In genomic region chr2:2763998-2764355, GRCh38 we compare ENCODE assay signal across 27 cellular contexts.
DNase-seq lines count a peak whose midpoint lies in the region; ATAC-seq, FAIRE-seq and TF ChIP-seq lines count a peak whose summit lies in the region.
"Had no signal": no experiment of that assay in that cellular context is flagged by ENCODE, and none has a peak within 500 bp of the region (broad histone marks: within the 10 kb centered on the region; RNA-seq: fewer than 3 reads in every experiment).

No MANE protein-coding gene starts in this region.

- no peaks in the 10 kb centered on the region for H3K79me2 ChIP-seq in HepG2 (ENCODE audit: insufficient read depth, low read length)

- TF ChIP-seq CTCF in HepG2 (CRISPR knock-in tag; IDR thresholded peaks at IDR 0.05), result no peak
- no peak for TF ChIP-seq CTCF in right lobe of liver (IDR thresholded peaks at IDR 0.05)
- TF ChIP-seq CTCF in neural crest cell (conservative IDR thresholded peaks at IDR 0.05), result no peak
- TF ChIP-seq CTCF in tibial nerve (IDR thresholded peaks at IDR 0.05), result no peak

- H3K27ac ChIP-seq in HepG2 (ENCODE audit: extremely low read length, insufficient read depth, low read length) (no peak overlapping the region), right lobe of liver (no peak overlapping the region), tibial nerve (no peak overlapping the region)
- H3K27ac ChIP-seq: ovary, right atrium auricular region had no signal

- TF ChIP-seq EP300 in HepG2 (IDR thresholded peaks at IDR 0.05; ENCODE audit: low read depth in 2 of 2, low read length in 2 of 2), result no peak
- TF ChIP-seq EP300 in HepG2 (CRISPR knock-in tag; IDR thresholded peaks at IDR 0.05; ENCODE audit: borderline replicate concordance), result no peak
- TF ChIP-seq EP300 in tibial nerve (IDR thresholded peaks at IDR 0.05), result no peak

- POLR2A ChIA-PET in HepG2 (lab: Yijun Ruan, JAX), result no interaction called here

- H4K20me1 ChIP-seq in HepG2 (ENCODE audit: insufficient read depth, low read length), result no peaks in the 10 kb centered on the region; the same call in 1 of the 2 replicates

- no peak overlapping the region for H3K9ac ChIP-seq in HepG2 (ENCODE audit: insufficient read depth, low read depth, low read length)
- H3K9ac ChIP-seq: SK-N-SH had no signal

- H3K4me2 ChIP-seq in HepG2 (ENCODE audit: low read depth, low read length), result no peak overlapping the region
- H3K4me2 ChIP-seq: SK-N-SH had no signal

- no peak for TF ChIP-seq POLR2A in HepG2 (IDR thresholded peaks at IDR 0.05; ENCODE audit: insufficient read depth in 1 of 2, low read depth in 2 of 2, low read length in 2 of 2)
- TF ChIP-seq POLR2A in right lobe of liver (IDR thresholded peaks at IDR 0.05), result no peak
- no peak for TF ChIP-seq POLR2A in tibial nerve (IDR thresholded peaks at IDR 0.05)

- no peaks in the 10 kb centered on the region for H3K27me3 Mint-ChIP-seq in neural crest cell (ENCODE audit: low read depth)
- H3K27me3 Mint-ChIP-seq: activated CD4-positive, alpha-beta T cell treated with anti-CD3 and anti-CD28 coated beads, Interleukin-2, amount 10 ng/mL, durations not matched to agents 7 days and 5 days; activated naive CD8-positive, alpha-beta T cell; activated T-cell treated with anti-CD3 and anti-CD28 coated beads, Interleukin-2, amount 50 U/mL, for 24 hours; natural killer cell treated with Interleukin-12 subunit alpha and Interleukin-12 subunit beta and Interleukin-15 and Interleukin-18, amount 100 ng/mL, for 72 hours had no signal

- H3K27me3 ChIP-seq in HepG2 (ENCODE audit: control insufficient read depth in 1 of 2, insufficient read depth in 2 of 2, low read length in 2 of 2) (peaks cover 0 to 33% of the 10 kb centered on the region in 2 experiments; a peak in 3 of 5 replicates), right lobe of liver (no peaks in the 10 kb centered on the region), tibial nerve (no peaks in the 10 kb centered on the region)
- H3K27me3 ChIP-seq: BE2C, ovary, right atrium auricular region had no signal

- H3K36me3 Mint-ChIP-seq in neural crest cell (ENCODE audit: low read depth), result no peaks in the 10 kb centered on the region
- H3K36me3 Mint-ChIP-seq: activated naive CD8-positive, alpha-beta T cell; natural killer cell treated with Interleukin-12 subunit alpha and Interleukin-12 subunit beta and Interleukin-15 and Interleukin-18, amount 100 ng/mL, for 72 hours had no signal

- intact Hi-C loops in HepG2 (cut with micrococcal nuclease; ENCODE audit: unreplicated experiment), result no loop called here
- intact Hi-C loops in right lobe of liver (cut with DNase I), result no loop called here

- H3K4me3 Mint-ChIP-seq in neural crest cell, result no peak overlapping the region
- H3K4me3 Mint-ChIP-seq: activated CD4-positive, alpha-beta T cell treated with anti-CD3 and anti-CD28 coated beads, Interleukin-2, amount 10 ng/mL, durations not matched to agents 7 days and 5 days; activated naive CD8-positive, alpha-beta T cell; activated T-cell treated with anti-CD3 and anti-CD28 coated beads, Interleukin-2, amount 50 U/mL, for 24 hours; natural killer cell treated with Interleukin-12 subunit alpha and Interleukin-12 subunit beta and Interleukin-15 and Interleukin-18, amount 100 ng/mL, for 72 hours; WTC11 had no signal

- H3K9me3 ChIP-seq in HepG2 (ENCODE audit: low read length) (no peaks in the 10 kb centered on the region), right lobe of liver (no peaks in the 10 kb centered on the region), tibial nerve (peaks cover 0 to 16% (median 2%) of the 10 kb centered on the region in 4 donors)
- H3K9me3 ChIP-seq: BE2C, ovary, SK-N-SH had no signal

- H3K4me1 Mint-ChIP-seq in neural crest cell, result no peaks in the 10 kb centered on the region
- H3K4me1 Mint-ChIP-seq: activated CD4-positive, alpha-beta T cell treated with anti-CD3 and anti-CD28 coated beads, Interleukin-2, amount 10 ng/mL, durations not matched to agents 7 days and 5 days had no signal

- in situ Hi-C loops in HepG2 (cut with HindIII; ENCODE audit: extremely low pct_ligation_motif_present, low pct_unique_long_range_greater_than_20kb), result no loop called here

- H3K36me3 ChIP-seq in HepG2 (replicated peaks in 1 of 2; ENCODE audit: control insufficient read depth in 1 of 2, insufficient read depth in 2 of 2, low read length in 2 of 2) (no peaks in the 10 kb centered on the region), right lobe of liver (no peaks in the 10 kb centered on the region), tibial nerve (no peaks in the 10 kb centered on the region)
- H3K36me3 ChIP-seq: BE2C, ovary, right atrium auricular region had no signal

- CTCF ChIA-PET in HepG2 (lab: Yijun Ruan, JAX; ENCODE audit: low intra/inter-chr PET ratio, low total read pairs), result no interaction called here

- DNase-seq in HepG2 (ENCODE audit: low spot score) (no peak), right lobe of liver (no peak), cerebellar cortex (ENCODE audit: low spot score) (peak; percentile 55), neural crest cell (ENCODE audit: low read depth, low spot score) (no peak), tibial nerve (ENCODE audit: low spot score in 2 of 2) (no peak)
- DNase-seq: activated CD4-positive, alpha-beta T cell treated with anti-CD3 and anti-CD28 coated beads, Interleukin-2, amount 10 ng/mL, durations not matched to agents 7 days and 5 days; activated effector memory CD4-positive, alpha-beta T cell treated with anti-CD3 and anti-CD28 coated beads, Interleukin-2, amount 50 U/mL, for 16 hours; activated T-cell treated with anti-CD3 and anti-CD28 coated beads, Interleukin-2, amount 50 U/mL, for 24 hours; BE2C; GDM1; hippocampal formation; KBM-7; NCI-H524; stimulated activated CD4-positive, alpha-beta T cell treated with anti-CD3 and anti-CD28 coated beads, Interleukin-4, amount 100 ng/mL, for 1 hour had no signal

- H3K4me1 ChIP-seq in HepG2 (ENCODE audit: insufficient read depth, low read length) (no peaks in the 10 kb centered on the region), right lobe of liver (no peaks in the 10 kb centered on the region), tibial nerve (peaks cover 0 to 12% (median 0%) of the 10 kb centered on the region in 4 donors)
- H3K4me1 ChIP-seq: BE2C, right atrium auricular region had no signal

- H3K27ac Mint-ChIP-seq in neural crest cell (ENCODE audit: unreplicated experiment), result peak overlapping the region; percentile 50
- H3K27ac Mint-ChIP-seq: activated CD4-positive, alpha-beta T cell treated with anti-CD3 and anti-CD28 coated beads, Interleukin-2, amount 10 ng/mL, durations not matched to agents 7 days and 5 days; activated naive CD8-positive, alpha-beta T cell; activated T-cell treated with anti-CD3 and anti-CD28 coated beads, Interleukin-2, amount 50 U/mL, for 24 hours; natural killer cell treated with Interleukin-12 subunit alpha and Interleukin-12 subunit beta and Interleukin-15 and Interleukin-18, amount 100 ng/mL, for 72 hours; WTC11 had no signal

- no peak overlapping the region for H3K4me3 ChIP-seq in HepG2 (replicated peaks in 1 of 3; ENCODE audit: insufficient read depth in 1 of 3, low read depth in 2 of 3, low read length in 3 of 3)
- H3K4me3 ChIP-seq in right lobe of liver, result no peak overlapping the region
- no peak overlapping the region for H3K4me3 ChIP-seq in tibial nerve
- H3K4me3 ChIP-seq: lung, ovary, right atrium auricular region had no signal

- H3K9me3 Mint-ChIP-seq in neural crest cell, result no peaks in the 10 kb centered on the region
- H3K9me3 Mint-ChIP-seq: activated CD4-positive, alpha-beta T cell treated with anti-CD3 and anti-CD28 coated beads, Interleukin-2, amount 10 ng/mL, durations not matched to agents 7 days and 5 days; natural killer cell treated with Interleukin-12 subunit alpha and Interleukin-12 subunit beta and Interleukin-15 and Interleukin-18, amount 100 ng/mL, for 72 hours had no signal

- no TSS peak for BruUV-seq in HepG2 (replicated peaks; lab: Mats Ljungman, UMichigan)

- H2AFZ ChIP-seq in HepG2 (ENCODE audit: low read length), result no peak overlapping the region

- TF ChIP-seq RAD21 in HepG2 (CRISPR knock-in tag; IDR thresholded peaks at IDR 0.05), result no peak

- no peak for FAIRE-seq in HepG2 (lab: Jason Lieb, UNC)
- FAIRE-seq: bronchial epithelial cell, colon had no signal

- ATAC-seq in HepG2 (no peak), right lobe of liver (no peak), HG03108 (IDR thresholded peaks at IDR 0.05; ENCODE audit: unreplicated experiment) (no peak), HG03457 (IDR thresholded peaks at IDR 0.05; ENCODE audit: unreplicated experiment) (no peak), GM19328 (IDR thresholded peaks at IDR 0.05; ENCODE audit: unreplicated experiment) (no peak)
- ATAC-seq: HCT116; natural killer cell treated with Interleukin-12 subunit alpha and Interleukin-12 subunit beta and Interleukin-15 and Interleukin-18, amount 100 ng/mL, for 72 hours; WTC11 had no signal

- WGBS in HepG2 (ENCODE audit: low lambda C conversion rate), result 42% methylated on average over 3 of the region's 5 CpGs
- no CpG with 5 or more reads among the region's 5 CpGs for WGBS in right lobe of liver (ENCODE audit: insufficient coverage, low coverage, low lambda C conversion rate, missing lambda C conversion rate)
- WGBS in tibial nerve, 2 donors, result 65 to 76% methylated on average over 5 of the region's 5 CpGs

TF ChIP-seq in HepG2, 621 proteins besides CTCF, POLR2A, EP300 and RAD21:
- TF ChIP-seq ZBTB25 (CRISPR knock-in tag; IDR thresholded peaks at IDR 0.05) (no peak), FOXO4 (CRISPR knock-in tag; conservative IDR thresholded peaks at IDR 0.05) (0 out of 2 replicates have a peak, but pooled peaks have one; percentile 26), ZBTB3 (CRISPR knock-in tag; IDR thresholded peaks at IDR 0.05; ENCODE audit: borderline replicate concordance, low read depth) (no peak)
